Comparison of ENCODE assay signal across 8 cellular contexts in the genomic region with DNA sequence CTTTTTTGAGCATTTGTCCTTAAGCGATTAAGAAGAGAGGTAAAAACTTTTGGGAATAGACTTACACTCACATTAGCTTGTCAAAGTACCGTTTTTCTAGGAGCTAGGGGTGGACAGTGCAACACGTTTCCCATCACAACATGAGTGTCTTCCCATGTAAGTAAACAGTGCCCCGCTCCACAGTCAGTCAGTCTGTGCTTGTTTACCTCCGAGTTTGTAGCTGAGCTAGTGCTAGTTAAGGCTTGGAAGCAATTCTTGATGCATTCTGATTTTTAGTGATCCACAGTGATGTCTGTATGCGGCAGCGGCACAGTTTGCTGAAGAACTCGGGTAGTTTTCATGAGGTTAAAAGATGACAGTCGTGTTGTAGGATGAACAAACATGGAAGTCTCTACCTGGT. TPM values are rescaled to one million over a fixed set of nuclear protein-coding genes. Genes with fewer than 3 reads are reported as not detected.
DNase-seq lines count a peak whose midpoint lies in the region; ATAC-seq lines count a peak whose summit lies in the region.

No MANE protein-coding gene starts in this region.

- no peaks in the 10 kb centered on the region for H3K27me3 ChIP-seq in mononuclear cell (ENCODE audit: insufficient read depth, low read length)

- peaks cover 41% of the 10 kb centered on the region for H3K4me1 ChIP-seq in mononuclear cell (ENCODE audit: insufficient read depth, low read length)

- H3K9me3 ChIP-seq in mononuclear cell (ENCODE audit: low read depth, low read length) = no peaks in the 10 kb centered on the region

- DNase-seq in GM03348 (ENCODE audit: low spot score) (peak; percentile 16), NCI-H748 (lab: John Stamatoyannopoulos, UW; ENCODE audit: unreplicated experiment) (peak; percentile 25), cerebellar cortex (ENCODE audit: low spot score) (peak; percentile 52), GF-D8 (lab: John Stamatoyannopoulos, UW) (no peak), NCI-H1930 (lab: John Stamatoyannopoulos, UW) (no peak), NCI-H2107 (lab: John Stamatoyannopoulos, UW) (no peak)

- peak overlapping the region; percentile 66 for H3K4me3 ChIP-seq in mononuclear cell (ENCODE audit: low read length)

- ATAC-seq in HG03565 (IDR thresholded peaks at IDR 0.05; ENCODE audit: unreplicated experiment) = no peak

RNA-seq across cellular contexts. Expression of a gene that starts 0.9 kb away (rescaled TPM):
- total RNA-seq in mononuclear cell = 75.5 TPM

Comparison
In these comparisons a context has a peak if more than half of its experiments do, and no peak if none do; other contexts are left out.
1. DNase-seq: peak in GM03348 (single experiment), NCI-H748 (single experiment) and cerebellar cortex (single experiment); none in GF-D8 (single experiment), NCI-H1930 (0 of 2) and NCI-H2107 (single experiment).